ENCODE assay signal across 18 cellular contexts in the genomic region with DNA sequence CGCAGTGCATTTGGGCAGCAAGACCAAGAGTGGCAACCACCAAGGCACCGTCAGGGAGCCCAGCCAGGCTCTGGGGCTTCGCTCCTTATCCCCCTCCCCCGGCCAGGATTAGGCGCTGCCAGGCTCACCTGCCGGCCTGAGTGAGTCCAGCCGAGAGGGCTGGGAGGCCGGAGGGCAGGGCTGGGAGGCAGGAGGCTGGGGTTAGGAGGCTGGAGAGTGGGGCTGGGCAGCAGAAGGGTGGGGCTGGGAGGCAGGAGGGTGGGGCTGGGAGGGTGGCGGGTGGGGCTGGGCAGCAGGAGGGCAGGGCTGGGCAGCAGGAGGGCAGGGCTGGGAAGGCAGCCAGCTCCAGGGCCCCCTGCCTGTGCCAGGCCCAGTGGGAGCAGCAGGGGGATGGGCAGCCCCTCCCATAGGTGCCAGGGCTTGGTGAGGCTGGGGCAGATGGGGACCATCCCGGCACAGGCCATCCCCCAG.
DNase-seq lines count a peak whose midpoint lies in the region; ATAC-seq and TF ChIP-seq lines count a peak whose summit lies in the region.
"Had no signal": no experiment of that assay in that cellular context is flagged by ENCODE, and none has a peak within 500 bp of the region (broad histone marks: within the 10 kb centered on the region; RNA-seq: fewer than 3 reads in every experiment).

No MANE protein-coding gene starts in this region.

- no peak for ATAC-seq in left ventricle myocardium superior
- ATAC-seq in GM18861 (IDR thresholded peaks at IDR 0.05; ENCODE audit: unreplicated experiment): no peak
- no peak for ATAC-seq in GM21367 (IDR thresholded peaks at IDR 0.05; ENCODE audit: unreplicated experiment)
- ATAC-seq: activated T-helper 17 cell treated with anti-CD3 and anti-CD28 coated beads, Interleukin-2, amount 50 U/mL, for 72 hours; naive thymus-derived CD4-positive, alpha-beta T cell; stimulated activated naive CD8-positive, alpha-beta T cell treated with anti-CD3 and anti-CD28 coated beads, Interleukin-15, amount 100 ng/mL, for 72 hours had no signal

- no peak overlapping the region for H3K27ac Mint-ChIP-seq in endodermal cell
- H3K27ac Mint-ChIP-seq: activated T-helper 17 cell treated with anti-CD3 and anti-CD28 coated beads, Interleukin-2, amount 50 U/mL, for 72 hours; naive thymus-derived CD4-positive, alpha-beta T cell; stimulated activated naive CD8-positive, alpha-beta T cell treated with anti-CD3 and anti-CD28 coated beads, Interleukin-15, amount 100 ng/mL, for 72 hours had no signal

- H3K4me1 Mint-ChIP-seq in endodermal cell: peaks cover 16% of the 10 kb centered on the region
- H3K4me1 Mint-ChIP-seq: activated T-helper 17 cell treated with anti-CD3 and anti-CD28 coated beads, Interleukin-2, amount 50 U/mL, for 72 hours; naive thymus-derived CD4-positive, alpha-beta T cell; stimulated activated naive CD8-positive, alpha-beta T cell treated with anti-CD3 and anti-CD28 coated beads, Interleukin-15, amount 100 ng/mL, for 72 hours had no signal

- no peak for TF ChIP-seq CTCF in endodermal cell (conservative IDR thresholded peaks at IDR 0.05)

- H3K9me3 ChIP-seq in endodermal cell (ENCODE audit: control insufficient read depth, low read length): no peaks in the 10 kb centered on the region
- H3K9me3 ChIP-seq: adrenal gland, prostate gland, vagina had no signal

- H3K9ac ChIP-seq in endodermal cell (ENCODE audit: extremely low read depth, low read length, poor library complexity, severe bottlenecking): no peak overlapping the region

- no peak overlapping the region for H3K4me3 ChIP-seq in endodermal cell (ENCODE audit: low read length)
- H3K4me3 ChIP-seq: adrenal gland, lung, prostate gland, vagina had no signal

- WGBS in endodermal cell (ENCODE audit: insufficient coverage in 1 of 2, insufficient read length in 1 of 2), 2 experiments: 84 to 100% methylated on average over 1 to 10 of the region's 10 CpGs

- no peaks in the 10 kb centered on the region for H3K36me3 Mint-ChIP-seq in endodermal cell (ENCODE audit: low read depth)

- intact Hi-C loops in cardiac septum (cut with DNase I): no loop called here
- intact Hi-C loops in left ventricle myocardium superior (cut with micrococcal nuclease): no loop called here

- DNase-seq in cardiac septum (ENCODE audit: low spot score): peak; percentile 49
- DNase-seq in left ventricle myocardium superior: no peak
- peak; percentile 94 for DNase-seq in NCI-H2171 treated with DMSO at 0.1 percent for 48 hours (lab: John Stamatoyannopoulos, UW)
- peak; percentile 64 for DNase-seq in endodermal cell
- no peak for DNase-seq in inferior parietal cortex (ENCODE audit: extremely low spot score)
- DNase-seq in SIG-M5 treated with dmso at 0.1 percent for 504 hours (lab: John Stamatoyannopoulos, UW; ENCODE audit: unreplicated experiment): no peak
- DNase-seq: adrenal gland; KG1; naive thymus-derived CD4-positive, alpha-beta T cell; OCI-M1; stimulated activated naive CD8-positive, alpha-beta T cell treated with anti-CD3 and anti-CD28 coated beads, Interleukin-15, amount 100 ng/mL, for 72 hours had no signal

- no peak overlapping the region for H3K27ac ChIP-seq in endodermal cell (ENCODE audit: low read depth, low read length)
- H3K27ac ChIP-seq: adrenal gland, prostate gland, vagina, VCaP had no signal

- no peak overlapping the region for H3K4me3 Mint-ChIP-seq in endodermal cell
- H3K4me3 Mint-ChIP-seq: activated T-helper 17 cell treated with anti-CD3 and anti-CD28 coated beads, Interleukin-2, amount 50 U/mL, for 72 hours; naive thymus-derived CD4-positive, alpha-beta T cell; stimulated activated naive CD8-positive, alpha-beta T cell treated with anti-CD3 and anti-CD28 coated beads, Interleukin-15, amount 100 ng/mL, for 72 hours had no signal

- no peaks in the 10 kb centered on the region for H3K4me1 ChIP-seq in endodermal cell (ENCODE audit: control insufficient read depth, insufficient read depth, low read length)
- H3K4me1 ChIP-seq: adrenal gland, prostate gland had no signal

- H3K27me3 Mint-ChIP-seq in endodermal cell (ENCODE audit: insufficient read depth): peaks cover 13% of the 10 kb centered on the region

- peaks cover 16% of the 10 kb centered on the region for H3K9me3 Mint-ChIP-seq in endodermal cell
- H3K9me3 Mint-ChIP-seq: activated T-helper 17 cell treated with anti-CD3 and anti-CD28 coated beads, Interleukin-2, amount 50 U/mL, for 72 hours had no signal

- H3K27me3 ChIP-seq in endodermal cell (ENCODE audit: control insufficient read depth, insufficient read depth, low read length, poor library complexity, severe bottlenecking): no peaks in the 10 kb centered on the region
- H3K27me3 ChIP-seq: adrenal gland, vagina had no signal

- no peaks in the 10 kb centered on the region for H3K36me3 ChIP-seq in endodermal cell (ENCODE audit: control insufficient read depth, insufficient read depth, low read length)
- H3K36me3 ChIP-seq: adrenal gland, prostate gland, vagina had no signal

Comparison
In these comparisons a context has a peak if more than half of its experiments do, and no peak if none do; other contexts are left out.
1. DNase-seq: peak in cardiac septum (single experiment), NCI-H2171 treated with DMSO at 0.1 percent for 48 hours (single experiment) and endodermal cell (single experiment); none in left ventricle myocardium superior (single experiment), inferior parietal cortex (single experiment) and SIG-M5 treated with dmso at 0.1 percent for 504 hours (single experiment).